ENCODE assay signal across 18 cellular contexts in genomic region chr4:93303440-93303839, GRCh38.
"Had no signal": no experiment of that assay in that cellular context is flagged by ENCODE, and none has a peak within 500 bp of the region (broad histone marks: within the 10 kb centered on the region; RNA-seq: fewer than 3 reads in every experiment).

No MANE protein-coding gene starts in this region.

- ATAC-seq: left cardiac atrium, sciatic nerve, WTC11 had no signal

- H3K27ac ChIP-seq: brain microvascular endothelial cell, coronary artery, esophagus muscularis mucosa, parathyroid adenoma, stomach had no signal

- DNase-seq: activated CD4-positive, alpha-beta T cell treated with anti-CD3 and anti-CD28 coated beads, Interleukin-2, amount 10 ng/mL, durations not matched to agents 24 days and 14 days; activated CD8-positive, alpha-beta memory T cell treated with anti-CD3 and anti-CD28 coated beads for 24 hours; activated CD8-positive, alpha-beta memory T cell treated with anti-CD3 and anti-CD28 coated beads, Interleukin-2, amount 50 U/mL, for 48 hours; activated effector memory CD4-positive, alpha-beta T cell treated with Interleukin-2 at 50 U/mL for 16 hours; activated naive CD4-positive, alpha-beta T cell treated with anti-CD3 and anti-CD28 coated beads, Interleukin-2, amount 50 U/mL, for 16 hours; activated T-cell treated with anti-CD3 and anti-CD28 coated beads, Interleukin-2, amount 50 U/mL, for 48 hours; aorta; brain microvascular endothelial cell; left cardiac atrium; midbrain; stimulated activated CD4-positive, alpha-beta T cell treated with anti-CD3 and anti-CD28 coated beads, Interleukin-4, amount 100 ng/mL, for 1 hour; stomach; trophoblast cell had no signal
